ENCODE assay signal across 25 cellular contexts in genomic region chr12:71426030-71426570, GRCh38. TPM values are rescaled to one million over a fixed set of nuclear protein-coding genes. Genes with fewer than 3 reads are reported as not detected.
"Had no signal": no experiment of that assay in that cellular context is flagged by ENCODE, and none has a peak within 500 bp of the region (broad histone marks: within the 10 kb centered on the region; RNA-seq: fewer than 3 reads in every experiment).

No MANE protein-coding gene starts in this region.

- ATAC-seq: foreskin keratinocyte; left ventricle myocardium superior; natural killer cell; pancreas; psoas muscle; right cardiac atrium; stimulated activated naive CD8-positive, alpha-beta T cell treated with anti-CD3 and anti-CD28 coated beads, Interleukin-15, amount 100 ng/mL, for 72 hours; T-helper 17 cell had no signal

- H3K4me3 ChIP-seq: pancreas, psoas muscle, tibial artery had no signal

- H3K9me3 ChIP-seq: pancreas, psoas muscle, tibial artery had no signal

- H3K9me3 Mint-ChIP-seq: activated naive CD4-positive, alpha-beta T cell treated with anti-CD3 and anti-CD28 coated beads, Interleukin-2, amount 10 ng/mL, durations not matched to agents 7 days and 5 days; stimulated activated naive CD8-positive, alpha-beta T cell treated with anti-CD3 and anti-CD28 coated beads, Interleukin-15, amount 100 ng/mL, for 72 hours had no signal

- H3K4me1 Mint-ChIP-seq: activated naive CD4-positive, alpha-beta T cell treated with anti-CD3 and anti-CD28 coated beads, Interleukin-2, amount 10 ng/mL, durations not matched to agents 7 days and 5 days; natural killer cell; stimulated activated naive CD8-positive, alpha-beta T cell treated with anti-CD3 and anti-CD28 coated beads, Interleukin-15, amount 100 ng/mL, for 72 hours; T-helper 17 cell had no signal

- DNase-seq: activated CD4-positive, alpha-beta T cell treated with anti-CD3 and anti-CD28 coated beads for 4 hours; activated CD4-positive, alpha-beta T cell treated with anti-CD3 and anti-CD28 coated beads, Interleukin-2, amount 50 U/mL, for 48 hours; activated CD4-positive, CD25-positive, alpha-beta regulatory T cell; activated effector memory CD4-positive, alpha-beta T cell treated with anti-CD3 and anti-CD28 coated beads, Interleukin-2, amount 50 U/mL, for 16 hours; activated naive CD4-positive, alpha-beta T cell treated with anti-CD3 and anti-CD28 coated beads, Interleukin-2, amount 10 ng/mL, durations not matched to agents 7 days and 5 days; cerebellar nuclear complex; effector CD8-positive, alpha-beta T cell; erythroblast; foreskin keratinocyte; kidney glomerular epithelial cell; left ventricle myocardium superior; midbrain; natural killer cell; pancreas; psoas muscle; right cardiac atrium; stimulated activated CD4-positive, alpha-beta T cell treated with anti-CD3 and anti-CD28 coated beads, Interleukin-12 subunit alpha, Interleukin-12 subunit beta, amount 100 ng/mL, for 4 hours; stimulated activated CD4-positive, alpha-beta T cell treated with anti-CD3 and anti-CD28 coated beads, Interleukin-1b, Interleukin-23, amount 100 ng/mL, for 48 hours; stimulated activated naive CD8-positive, alpha-beta T cell treated with anti-CD3 and anti-CD28 coated beads, Interleukin-15, amount 100 ng/mL, for 72 hours; SW 1271; T-helper 17 cell; tibial artery had no signal

- H3K4me1 ChIP-seq: foreskin keratinocyte, pancreas, tibial artery had no signal

- H3K27me3 ChIP-seq: pancreas, tibial artery had no signal

- H3K27ac ChIP-seq: foreskin keratinocyte, pancreas, psoas muscle, tibial artery had no signal

- H3K36me3 Mint-ChIP-seq: activated naive CD4-positive, alpha-beta T cell treated with anti-CD3 and anti-CD28 coated beads, Interleukin-2, amount 10 ng/mL, durations not matched to agents 7 days and 5 days; natural killer cell had no signal

- FAIRE-seq: bronchial epithelial cell had no signal

- H3K36me3 ChIP-seq: pancreas, tibial artery had no signal

- H3K4me3 Mint-ChIP-seq: activated naive CD4-positive, alpha-beta T cell treated with anti-CD3 and anti-CD28 coated beads, Interleukin-2, amount 10 ng/mL, durations not matched to agents 7 days and 5 days; natural killer cell; stimulated activated naive CD8-positive, alpha-beta T cell treated with anti-CD3 and anti-CD28 coated beads, Interleukin-15, amount 100 ng/mL, for 72 hours; T-helper 17 cell had no signal

- H3K27ac Mint-ChIP-seq: activated naive CD4-positive, alpha-beta T cell treated with anti-CD3 and anti-CD28 coated beads, Interleukin-2, amount 10 ng/mL, durations not matched to agents 7 days and 5 days; natural killer cell; stimulated activated naive CD8-positive, alpha-beta T cell treated with anti-CD3 and anti-CD28 coated beads, Interleukin-15, amount 100 ng/mL, for 72 hours; T-helper 17 cell had no signal

RNA-seq across cellular contexts. Expression of gene LGR5, which starts 13.5 kb away (rescaled TPM):
- total RNA-seq: bronchial epithelial cell, fibroblast of lung, foreskin keratinocyte, glomerular endothelial cell, left ventricle myocardium superior, natural killer cell, T-helper 17 cell had no signal
